In the genomic region with DNA sequence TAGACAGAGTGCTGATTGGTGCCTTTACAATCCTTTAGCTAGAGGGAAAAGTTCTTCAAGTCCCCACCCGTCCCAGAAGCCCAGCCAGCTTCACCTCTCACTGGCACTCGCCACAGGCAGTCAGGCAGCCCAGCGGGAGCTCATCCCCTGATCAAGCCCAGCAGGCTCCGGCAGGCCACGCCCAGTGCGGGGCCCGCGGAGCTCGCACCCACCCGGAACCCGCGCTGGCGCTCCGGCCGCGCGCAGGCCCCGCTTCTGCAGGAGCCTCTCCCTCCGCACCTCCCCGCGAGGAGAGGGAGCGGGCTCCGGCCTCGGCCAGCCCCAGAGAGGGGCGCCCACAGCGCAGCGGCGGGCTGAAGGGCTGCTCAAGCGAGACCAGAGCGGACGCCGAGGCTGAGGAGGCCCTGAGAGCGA, we compare ENCODE assay signal across 1 cellular context.
TF ChIP-seq lines count a peak whose summit lies in the region.

No MANE protein-coding gene starts in this region.

TF ChIP-seq in GM23338, 12 proteins besides CTCF, POLR2A, EP300 and RAD21 (continued from another document):
- TF ChIP-seq ZNF462 (CRISPR knock-in tag; IDR thresholded peaks at IDR 0.05), result no peak
- TF ChIP-seq POLR2AphosphoS5 (IDR thresholded peaks at IDR 0.05; ENCODE audit: low read depth), result no peak
- TF ChIP-seq CREB1 (CRISPR knock-in tag; IDR thresholded peaks at IDR 0.05; ENCODE audit: low read depth), result no peak
- no peak for TF ChIP-seq ZNF114 (CRISPR knock-in tag; IDR thresholded peaks at IDR 0.05)
- TF ChIP-seq EZH2 (IDR thresholded peaks at IDR 0.05; ENCODE audit: low read depth, unreplicated experiment), result no peak
